ENCODE assay signal across 8 cellular contexts in the genomic region with DNA sequence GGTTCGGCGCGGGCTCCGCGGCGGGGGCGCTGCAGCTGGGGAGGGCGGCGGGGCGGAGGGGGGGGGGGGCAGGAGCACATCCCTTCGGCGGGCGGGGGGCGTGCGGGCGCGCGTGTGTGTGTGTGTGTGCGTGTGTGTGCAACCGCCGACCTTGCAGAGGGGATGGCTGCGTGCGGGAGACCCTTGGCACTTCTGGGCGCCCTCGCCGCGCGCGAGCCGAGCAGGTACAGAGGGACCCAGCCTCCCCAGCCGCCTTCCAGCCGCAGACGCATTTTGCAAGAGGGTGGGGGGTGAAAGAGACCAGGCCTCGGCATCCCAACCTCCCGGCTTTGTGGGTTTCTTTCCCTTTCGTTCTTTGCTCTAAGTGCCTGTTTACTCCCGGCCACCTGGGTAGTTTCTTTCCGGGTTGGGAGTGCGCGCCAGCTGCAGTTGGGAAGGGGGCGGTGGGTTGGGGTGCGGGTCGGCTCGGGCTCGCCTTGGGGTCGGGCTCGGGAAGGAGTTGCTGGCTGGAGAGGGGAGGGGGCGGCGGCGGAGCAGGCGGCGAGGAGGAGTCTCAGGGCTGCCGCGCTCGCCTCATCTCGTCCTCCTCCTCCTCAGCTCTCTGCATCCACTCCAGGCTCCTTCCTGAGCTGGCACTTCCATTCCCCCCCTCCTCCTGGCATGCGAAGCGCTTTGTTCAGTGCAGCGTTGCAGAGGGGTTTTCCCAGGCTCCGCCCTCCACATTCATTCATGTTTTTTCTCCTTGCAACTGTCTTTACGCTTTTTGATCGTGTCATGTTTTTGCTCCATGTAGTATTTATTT. TPM values are rescaled to one million over a fixed set of nuclear protein-coding genes. Genes with fewer than 3 reads are reported as not detected.
DNase-seq lines count a peak whose midpoint lies in the region; ATAC-seq, FAIRE-seq and TF ChIP-seq lines count a peak whose summit lies in the region.

No MANE protein-coding gene starts in this region.

- H2AFZ ChIP-seq in astrocyte (ENCODE audit: low read depth, low read length), result peak overlapping the region; percentile 23
- no peak overlapping the region for H2AFZ ChIP-seq in hepatocyte

- no peak for TF ChIP-seq CTCF in GM12864 (IDR thresholded peaks at IDR 0.05; ENCODE audit: low read depth, low read length, missing control alignments)
- no peak for TF ChIP-seq CTCF in NB4 (IDR thresholded peaks at IDR 0.05; ENCODE audit: low read depth, low read length)
- no peak for TF ChIP-seq CTCF in astrocyte (IDR thresholded peaks at IDR 0.05; ENCODE audit: insufficient read depth, low read depth, low read length)
- TF ChIP-seq CTCF in hepatocyte (IDR thresholded peaks at IDR 0.05; ENCODE audit: poor library complexity), result no peak

- H3K27ac ChIP-seq in astrocyte (ENCODE audit: low read depth, low read length) (peak overlapping the region; percentile 89), hepatocyte (peak overlapping the region; percentile 99), rectal smooth muscle tissue (ENCODE audit: low read depth, low read length) (peak overlapping the region; percentile 81)

- TF ChIP-seq POLR2A in NB4 (IDR thresholded peaks at IDR 0.05; ENCODE audit: extremely low read depth, insufficient read length), result no peak

- peaks cover 38% of the 10 kb centered on the region for H3K36me3 Mint-ChIP-seq in T-helper 1 cell treated with Interleukin-12 subunit alpha and Interleukin-12 subunit beta and Interleukin-4 antibody, amounts not matched to agents 30 μg/mL and 1 μg/mL, for 36 hours (ENCODE audit: low read depth)
- peaks cover 8% of the 10 kb centered on the region for H3K36me3 Mint-ChIP-seq in astrocyte (ENCODE audit: low read depth, unreplicated experiment)

- H3K9ac ChIP-seq in astrocyte (ENCODE audit: low read length) (peak overlapping the region; percentile 90), rectal smooth muscle tissue (ENCODE audit: low read length) (peak overlapping the region; percentile 63)

- no peaks in the 10 kb centered on the region for H3K9me2 ChIP-seq in hepatocyte (replicated peaks; ENCODE audit: insufficient read depth)

- peaks cover 7% of the 10 kb centered on the region for H3K9me3 Mint-ChIP-seq in T-helper 1 cell treated with Interleukin-12 subunit alpha and Interleukin-12 subunit beta and Interleukin-4 antibody, amounts not matched to agents 30 μg/mL and 1 μg/mL, for 36 hours
- H3K9me3 Mint-ChIP-seq in astrocyte (ENCODE audit: unreplicated experiment), result peaks cover 2% of the 10 kb centered on the region

- no peaks in the 10 kb centered on the region for H3K27me3 Mint-ChIP-seq in T-helper 1 cell treated with Interleukin-12 subunit alpha and Interleukin-12 subunit beta and Interleukin-4 antibody, amounts not matched to agents 30 μg/mL and 1 μg/mL, for 36 hours (ENCODE audit: low read depth)
- no peaks in the 10 kb centered on the region for H3K27me3 Mint-ChIP-seq in astrocyte (ENCODE audit: low read depth, unreplicated experiment)

- H3K27me3 ChIP-seq in astrocyte (ENCODE audit: insufficient read depth, low read length), result no peaks in the 10 kb centered on the region
- no peaks in the 10 kb centered on the region for H3K27me3 ChIP-seq in hepatocyte
- no peaks in the 10 kb centered on the region for H3K27me3 ChIP-seq in rectal smooth muscle tissue (ENCODE audit: control insufficient read depth, insufficient read depth, low read length)

- FAIRE-seq in astrocyte (lab: Jason Lieb, UNC), result no peak

- H3K4me3 ChIP-seq in GM12864 (ENCODE audit: low read depth, low read length) (peak overlapping the region; percentile 99), NB4 (ENCODE audit: low read depth, low read length) (peak overlapping the region; percentile 81), astrocyte (ENCODE audit: insufficient read depth, low read depth, low read length) (peak overlapping the region; percentile 70), hepatocyte (peak overlapping the region; percentile 86), rectal smooth muscle tissue (ENCODE audit: low read length) (peak overlapping the region; percentile 86)

- DNase-seq in GM12864 (ENCODE audit: low read depth), result peak; percentile 51
- peak; percentile 82 for DNase-seq in NB4 (ENCODE audit: low read depth)
- peak; percentile 89 for DNase-seq in astrocyte (ENCODE audit: low read depth)
- DNase-seq in hepatocyte (ENCODE audit: low spot score), result peak; percentile 92

- H4K20me1 ChIP-seq in astrocyte (ENCODE audit: insufficient read depth, low read length) (peaks cover 8% of the 10 kb centered on the region), hepatocyte (ENCODE audit: insufficient read depth, poor library complexity, severe bottlenecking) (peaks cover 17% of the 10 kb centered on the region)

- peaks cover 57% of the 10 kb centered on the region for H3K4me1 Mint-ChIP-seq in T-helper 1 cell treated with Interleukin-12 subunit alpha and Interleukin-12 subunit beta and Interleukin-4 antibody, amounts not matched to agents 30 μg/mL and 1 μg/mL, for 36 hours (ENCODE audit: low read depth)
- peaks cover 12% of the 10 kb centered on the region for H3K4me1 Mint-ChIP-seq in astrocyte (ENCODE audit: low read depth, unreplicated experiment)

- peaks cover 11% of the 10 kb centered on the region for H3K36me3 ChIP-seq in astrocyte (ENCODE audit: insufficient read depth, low read length)
- H3K36me3 ChIP-seq in hepatocyte (replicated peaks; ENCODE audit: insufficient read depth, low read depth), result no peaks in the 10 kb centered on the region
- H3K36me3 ChIP-seq in rectal smooth muscle tissue (ENCODE audit: control insufficient read depth, insufficient read depth, low read length), result peaks cover 7% of the 10 kb centered on the region

- peak overlapping the region; percentile 99 for H3K4me3 Mint-ChIP-seq in T-helper 1 cell treated with Interleukin-12 subunit alpha and Interleukin-12 subunit beta and Interleukin-4 antibody, amounts not matched to agents 30 μg/mL and 1 μg/mL, for 36 hours
- H3K4me3 Mint-ChIP-seq in astrocyte (ENCODE audit: unreplicated experiment), result peak overlapping the region; percentile 89

- H3K4me1 ChIP-seq in astrocyte (ENCODE audit: insufficient read depth, low read length) (peaks cover 21% of the 10 kb centered on the region), hepatocyte (ENCODE audit: insufficient read depth) (peaks cover 12% of the 10 kb centered on the region), rectal smooth muscle tissue (ENCODE audit: control insufficient read depth, insufficient read depth, low read length) (peaks cover 15% of the 10 kb centered on the region)

- H3K9me3 ChIP-seq in astrocyte (ENCODE audit: insufficient read depth, low read depth, low read length), result peaks cover 3% of the 10 kb centered on the region
- H3K9me3 ChIP-seq in hepatocyte (ENCODE audit: low read depth), result no peaks in the 10 kb centered on the region

- no peak for ATAC-seq in HG03039 (IDR thresholded peaks at IDR 0.05; ENCODE audit: unreplicated experiment)
- no peak for ATAC-seq in GM18858 (IDR thresholded peaks at IDR 0.05; ENCODE audit: unreplicated experiment)

- 1% methylated on average over 24 of the region's 62 CpGs for WGBS in hepatocyte (ENCODE audit: low lambda C conversion rate, missing lambda C conversion rate)

- H3K4me2 ChIP-seq in astrocyte (ENCODE audit: low read length) (peak overlapping the region; percentile 88), hepatocyte (peak overlapping the region; percentile 77)

- peaks cover 50% of the 10 kb centered on the region for H3K79me2 ChIP-seq in astrocyte (ENCODE audit: insufficient read depth, low read length)
- peaks cover 52% of the 10 kb centered on the region for H3K79me2 ChIP-seq in hepatocyte

- H3K27ac Mint-ChIP-seq in T-helper 1 cell treated with Interleukin-12 subunit alpha and Interleukin-12 subunit beta and Interleukin-4 antibody, amounts not matched to agents 30 μg/mL and 1 μg/mL, for 36 hours, result peak overlapping the region; percentile 100
- peak overlapping the region; percentile 86 for H3K27ac Mint-ChIP-seq in astrocyte (ENCODE audit: unreplicated experiment)

RNA-seq across cellular contexts. Expression of gene HIVEP1, which starts 0.7 kb away (rescaled TPM):
- total RNA-seq in astrocyte (46.9 and 48.9 TPM in 2 replicates), hepatocyte (31.5 and 33.7 TPM in 2 replicates)
- polyA plus RNA-seq in hepatocyte, result 8.1 and 8.7 TPM in 2 replicates
